In genomic region chr5:129399069-129399468, GRCh38 we compare ENCODE assay signal across 20 cellular contexts.
"Had no signal": no experiment of that assay in that cellular context is flagged by ENCODE, and none has a peak within 500 bp of the region (broad histone marks: within the 10 kb centered on the region; RNA-seq: fewer than 3 reads in every experiment).

No MANE protein-coding gene starts in this region.

- ATAC-seq: heart left ventricle; natural killer cell; right cardiac atrium; stimulated activated effector memory CD8-positive, alpha-beta T cell treated with anti-CD3 and anti-CD28 coated beads, Interleukin-12 subunit alpha, Interleukin-12 subunit beta, amount 100 ng/mL, for 72 hours had no signal

- H3K4me3 ChIP-seq: colonic mucosa, heart left ventricle, ovary, tibial nerve had no signal

- DNase-seq: caudate nucleus; colonic mucosa; dermis blood vessel endothelial cell; erythroblast; foreskin melanocyte; heart left ventricle; hippocampal formation; mammary epithelial cell; natural killer cell; ovary; right cardiac atrium; small intestine; stimulated activated CD4-positive, alpha-beta T cell treated with anti-CD3 and anti-CD28 coated beads, Interleukin-4, amount 100 ng/mL, for 1 hour; stimulated activated CD8-positive, alpha-beta memory T cell treated with anti-CD3 and anti-CD28 coated beads, Interleukin-4, amount 100 ng/mL, for 48 hours had no signal

- H3K4me3 Mint-ChIP-seq: mesothelial cell of epicardium; natural killer cell; neural crest cell; stimulated activated effector memory CD8-positive, alpha-beta T cell treated with anti-CD3 and anti-CD28 coated beads, Interleukin-12 subunit alpha, Interleukin-12 subunit beta, amount 100 ng/mL, for 72 hours; stimulated activated naive CD8-positive, alpha-beta T cell treated with anti-CD3 and anti-CD28 coated beads, Interleukin-15, Interleukin-2, amounts not matched to agents 100 ng/mL and 50 ng/mL, for 24 hours had no signal

- H3K4me1 Mint-ChIP-seq: natural killer cell; neural crest cell; stimulated activated effector memory CD8-positive, alpha-beta T cell treated with anti-CD3 and anti-CD28 coated beads, Interleukin-12 subunit alpha, Interleukin-12 subunit beta, amount 100 ng/mL, for 72 hours had no signal

- H3K27me3 ChIP-seq: colonic mucosa, heart left ventricle, tibial nerve had no signal

- H3K27ac Mint-ChIP-seq: mesothelial cell of epicardium; natural killer cell; progenitor cell of endocrine pancreas; stimulated activated effector memory CD8-positive, alpha-beta T cell treated with anti-CD3 and anti-CD28 coated beads, Interleukin-12 subunit alpha, Interleukin-12 subunit beta, amount 100 ng/mL, for 72 hours; stimulated activated naive CD8-positive, alpha-beta T cell treated with anti-CD3 and anti-CD28 coated beads, Interleukin-15, Interleukin-2, amounts not matched to agents 100 ng/mL and 50 ng/mL, for 24 hours had no signal

- H3K27me3 Mint-ChIP-seq: progenitor cell of endocrine pancreas; stimulated activated naive CD8-positive, alpha-beta T cell treated with anti-CD3 and anti-CD28 coated beads, Interleukin-15, Interleukin-2, amounts not matched to agents 100 ng/mL and 50 ng/mL, for 24 hours had no signal

- H3K36me3 Mint-ChIP-seq: mesothelial cell of epicardium; stimulated activated effector memory CD8-positive, alpha-beta T cell treated with anti-CD3 and anti-CD28 coated beads, Interleukin-12 subunit alpha, Interleukin-12 subunit beta, amount 100 ng/mL, for 72 hours had no signal

- H3K36me3 ChIP-seq: colonic mucosa, heart left ventricle, ovary, tibial nerve had no signal

- H3K27ac ChIP-seq: colonic mucosa, heart left ventricle, ovary, tibial nerve had no signal

- H3K4me1 ChIP-seq: colonic mucosa, heart left ventricle, tibial nerve had no signal

- H3K9me3 Mint-ChIP-seq: neural crest cell had no signal

- H3K9me3 ChIP-seq: colonic mucosa, heart left ventricle, ovary, tibial nerve had no signal
